In genomic region chr9:131361202-131361833, GRCh38 we compare ENCODE assay signal across 1 cellular context.
TF ChIP-seq lines count a peak whose summit lies in the region.

No MANE protein-coding gene starts in this region.

TF ChIP-seq in K562, 482 proteins besides CTCF, POLR2A, EP300 and RAD21 (continued from another document and continues in another):
- TF ChIP-seq ZNF318 (IDR thresholded peaks at IDR 0.05; ENCODE audit: borderline replicate concordance in 1 of 2, low read depth in 1 of 2) (no peak), ZFX (CRISPR knock-in tag; IDR thresholded peaks at IDR 0.05) (peak; percentile 40), ZBTB11 (CRISPR knock-in tag; IDR thresholded peaks at IDR 0.05) (peak in 1 of 3 experiments; percentile 36; a peak in 2 of 6 replicates), ZFPM2 (CRISPR knock-in tag; IDR thresholded peaks at IDR 0.05) (no peak), ZKSCAN3 (CRISPR knock-in tag; IDR thresholded peaks at IDR 0.05) (no peak), ZKSCAN1 (IDR thresholded peaks at IDR 0.05; ENCODE audit: low read depth, low read length) (no peak), ZNF324 (CRISPR knock-in tag; IDR thresholded peaks at IDR 0.05) (no peak), FOSL1 (tag; conservative IDR thresholded peaks at IDR 0.05) (0 out of 2 replicates have a peak, but pooled peaks have one; percentile 20), FOXK1 (CRISPR knock-in tag; IDR thresholded peaks at IDR 0.05; ENCODE audit: borderline replicate concordance) (no peak), FOXA3 (CRISPR knock-in tag; conservative IDR thresholded peaks at IDR 0.05 in 1 of 2, IDR thresholded peaks at IDR 0.05 in 1 of 2) (no peak), HDAC6 (IDR thresholded peaks at IDR 0.05; ENCODE audit: low read depth, low read length) (no peak), MBD2 (IDR thresholded peaks at IDR 0.05; ENCODE audit: borderline replicate concordance, low read depth) (no peak), MTF1 (CRISPR knock-in tag; IDR thresholded peaks at IDR 0.05; ENCODE audit: borderline replicate concordance) (no peak), MAFK (IDR thresholded peaks at IDR 0.05; ENCODE audit: low read length) (peak; percentile 55), RFX5 (IDR thresholded peaks at IDR 0.05; ENCODE audit: low read depth, low read length) (no peak), ZNF699 (CRISPR knock-in tag; IDR thresholded peaks at IDR 0.05; ENCODE audit: insufficient replicate concordance) (no peak), ZBTB34 (CRISPR knock-in tag; IDR thresholded peaks at IDR 0.05) (no peak), GABPB1 (CRISPR knock-in tag; IDR thresholded peaks at IDR 0.05) (no peak), ZNF766 (CRISPR knock-in tag; conservative IDR thresholded peaks at IDR 0.05) (0 out of 2 replicates have a peak, but pooled peaks have one; percentile 14), HES1 (IDR thresholded peaks at IDR 0.05; ENCODE audit: low read depth) (no peak), E2F8 (IDR thresholded peaks at IDR 0.05; ENCODE audit: low read depth, partially characterized antibody) (no peak), ZC3H4 (CRISPR knock-in tag; IDR thresholded peaks at IDR 0.05; ENCODE audit: borderline replicate concordance) (no peak), MAX (CRISPR knock-in tag; IDR thresholded peaks at IDR 0.05) (peak; percentile 62; the same call in 1 of the 2 replicates), ZNF23 (CRISPR knock-in tag; IDR thresholded peaks at IDR 0.05) (no peak), ZNF316 (IDR thresholded peaks at IDR 0.05) (peak; percentile 66), C11orf30 (IDR thresholded peaks at IDR 0.05; ENCODE audit: low read depth) (peak; percentile 79), CBFA2T3 (IDR thresholded peaks at IDR 0.05) (0 out of 2 replicates have a peak, but pooled peaks have one; percentile 2), ZNF592 (IDR thresholded peaks at IDR 0.05) (peak; percentile 94), ZNF408 (CRISPR knock-in tag; IDR thresholded peaks at IDR 0.05; ENCODE audit: low read depth) (no peak), ETS2 (tag; IDR thresholded peaks at IDR 0.05; ENCODE audit: borderline replicate concordance, poor library complexity, severe bottlenecking) (no peak), NONO (IDR thresholded peaks at IDR 0.05; ENCODE audit: low read depth in 2 of 2, low read length in 1 of 2) (no peak; a peak in 1 of 4 replicates), ELF4 (CRISPR knock-in tag; IDR thresholded peaks at IDR 0.05) (no peak), MYC (IDR thresholded peaks at IDR 0.05; ENCODE audit: low read depth, low read length) (peak; percentile 36; the same call in 1 of the 2 replicates), MYC (CRISPR knock-in tag; IDR thresholded peaks at IDR 0.05; ENCODE audit: borderline replicate concordance, low read depth) (no peak), KLF1 (tag; IDR thresholded peaks at IDR 0.05) (peak; percentile 34; the same call in 1 of the 2 replicates), ZNF347 (CRISPR knock-in tag; IDR thresholded peaks at IDR 0.05; ENCODE audit: low read depth) (no peak), CREM (IDR thresholded peaks at IDR 0.05; ENCODE audit: low read depth) (no peak), GMEB1 (CRISPR knock-in tag; IDR thresholded peaks at IDR 0.05) (no peak)
